Comparison of ENCODE assay signal across 24 cellular contexts in genomic region chr15:48678851-48679250, GRCh38.
"Had no signal": no experiment of that assay in that cellular context is flagged by ENCODE, and none has a peak within 500 bp of the region (broad histone marks: within the 10 kb centered on the region; RNA-seq: fewer than 3 reads in every experiment).

No MANE protein-coding gene starts in this region.

- H3K27ac Mint-ChIP-seq: dendritic cell treated with granulocyte-macrophage colony-stimulating factor and Interleukin-4, amounts not matched to agents 40 ng/mL and 50 ng/mL, for 4 days; effector memory CD8-positive, alpha-beta T cell; endodermal cell had no signal

- H3K9me3 ChIP-seq: colonic mucosa, esophagus muscularis mucosa, esophagus squamous epithelium, gastrocnemius medialis, gastroesophageal sphincter, heart left ventricle, heart right ventricle had no signal

- H3K4me3 ChIP-seq: colonic mucosa, coronary artery, dorsolateral prefrontal cortex, esophagus muscularis mucosa, esophagus squamous epithelium, gastrocnemius medialis, gastroesophageal sphincter, heart left ventricle, heart right ventricle had no signal

- H3K4me1 ChIP-seq: colonic mucosa, gastrocnemius medialis, gastroesophageal sphincter, heart left ventricle, heart right ventricle had no signal

- H3K27me3 Mint-ChIP-seq: dendritic cell treated with granulocyte-macrophage colony-stimulating factor and Interleukin-4, amounts not matched to agents 40 ng/mL and 50 ng/mL, for 4 days had no signal

- H3K27ac ChIP-seq: colonic mucosa, coronary artery, dorsolateral prefrontal cortex, epithelial cell of prostate, esophagus muscularis mucosa, esophagus squamous epithelium, foreskin keratinocyte, gastrocnemius medialis, gastroesophageal sphincter, heart left ventricle, heart right ventricle had no signal

- DNase-seq: colonic mucosa; cortex of kidney; dermis blood vessel endothelial cell; dorsolateral prefrontal cortex; effector CD4-positive, alpha-beta T cell; effector CD8-positive, alpha-beta T cell; effector memory CD4-positive, alpha-beta T cell; effector memory CD8-positive, alpha-beta T cell; endodermal cell; erythroblast; esophagus squamous epithelium; foreskin keratinocyte; foreskin melanocyte; gastrocnemius medialis; glutamatergic neuron; head of caudate nucleus; heart left ventricle; heart right ventricle had no signal

- H3K4me3 Mint-ChIP-seq: dendritic cell treated with granulocyte-macrophage colony-stimulating factor and Interleukin-4, amounts not matched to agents 40 ng/mL and 50 ng/mL, for 4 days; effector memory CD8-positive, alpha-beta T cell; endodermal cell had no signal

- H3K36me3 ChIP-seq: colonic mucosa, esophagus muscularis mucosa, esophagus squamous epithelium, gastrocnemius medialis, gastroesophageal sphincter, heart left ventricle, heart right ventricle had no signal

- H3K9me3 Mint-ChIP-seq: dendritic cell treated with granulocyte-macrophage colony-stimulating factor and Interleukin-4, amounts not matched to agents 40 ng/mL and 50 ng/mL, for 4 days; endodermal cell had no signal

- H3K27me3 ChIP-seq: colonic mucosa, dorsolateral prefrontal cortex, esophagus muscularis mucosa, esophagus squamous epithelium, foreskin keratinocyte, gastrocnemius medialis, gastroesophageal sphincter, heart left ventricle, heart right ventricle had no signal

- ATAC-seq: effector memory CD8-positive, alpha-beta T cell; esophagus mucosa; foreskin keratinocyte; gastrocnemius medialis; gastroesophageal sphincter; heart left ventricle; heart right ventricle had no signal
